Comparison of ENCODE assay signal across 11 cellular contexts in genomic region chr10:33307835-33308234, GRCh38. TPM values are rescaled to one million over a fixed set of nuclear protein-coding genes. Genes with fewer than 3 reads are reported as not detected.
"Had no signal": no experiment of that assay in that cellular context is flagged by ENCODE, and none has a peak within 500 bp of the region (broad histone marks: within the 10 kb centered on the region; RNA-seq: fewer than 3 reads in every experiment).

No MANE protein-coding gene starts in this region.

- ATAC-seq: GM23338 had no signal

- H3K4me3 Mint-ChIP-seq: GM23338, H9, HFFc6, IgD-negative memory B cell had no signal

- H3K9me3 Mint-ChIP-seq: H9, HFFc6 had no signal

- H3K4me3 ChIP-seq: GM23338 had no signal

- H3K4me1 Mint-ChIP-seq: GM23338, H9, IgD-negative memory B cell had no signal

- H3K9ac ChIP-seq: KMS-11 had no signal

- DNase-seq: H9, HCEC 1CT, HFFc6, KBM-7 had no signal

- H2AFZ ChIP-seq: GM23338 had no signal

- H3K27ac Mint-ChIP-seq: GM23338, H9, IgD-negative memory B cell had no signal

- FAIRE-seq: H1, H54, HepG2 had no signal

- H3K4me2 ChIP-seq: GM23338, KMS-11 had no signal

- H3K27ac ChIP-seq: HL-60, KMS-11 had no signal

RNA-seq across cellular contexts. Expression of gene NRP1, which starts 26.6 kb away (rescaled TPM):
- polyA plus RNA-seq: IgD-negative memory B cell had no signal
